Comparison of ENCODE assay signal across 8 cellular contexts in the genomic region with DNA sequence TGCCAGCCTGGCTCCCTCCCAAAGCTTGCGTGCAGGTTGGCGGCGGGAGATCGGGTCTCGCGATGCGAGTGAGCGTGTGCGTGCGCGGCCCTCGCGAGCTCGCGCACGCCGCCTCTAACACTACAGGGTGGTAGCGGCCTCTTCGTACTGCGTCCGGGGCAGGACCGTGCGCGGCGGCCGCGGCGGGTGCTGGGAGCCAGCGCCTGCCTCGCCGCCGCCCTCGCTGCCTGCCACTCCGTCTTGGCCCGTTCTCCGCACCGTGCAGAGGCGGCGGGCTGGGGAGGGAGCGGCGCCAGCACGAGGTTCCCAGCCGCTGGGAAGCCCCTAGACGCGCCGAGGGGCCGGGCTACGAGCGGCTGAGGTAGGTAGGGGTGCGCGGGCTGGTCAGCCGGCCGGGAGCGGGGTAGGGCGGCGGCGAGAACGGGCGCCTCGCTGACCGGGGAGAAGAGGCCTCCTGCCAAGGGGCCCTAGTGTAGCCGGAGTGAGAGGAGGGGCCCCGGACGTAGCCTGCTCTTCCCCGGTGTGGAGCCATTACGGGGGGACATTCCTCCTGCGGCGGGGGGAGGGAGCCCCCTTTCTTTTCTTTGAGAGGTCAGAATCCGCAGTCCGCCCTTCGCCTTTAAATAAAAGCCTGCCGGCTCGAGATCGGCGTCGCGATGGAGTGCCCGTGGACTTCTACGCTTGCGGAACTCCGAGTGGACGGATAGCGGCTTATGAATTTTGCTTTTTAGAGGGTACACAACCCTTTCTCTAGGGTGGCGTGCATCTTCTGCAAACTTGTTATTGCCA. TPM values are rescaled to one million over a fixed set of nuclear protein-coding genes. Genes with fewer than 3 reads are reported as not detected.
DNase-seq lines count a peak whose midpoint lies in the region; TF ChIP-seq lines count a peak whose summit lies in the region.

C5orf24 (plus strand) TSS at position 117 of the 789 bp plus-strand sequence. CDS start 8,933 bp downstream, outside the sequence.

- DNase-seq in GM04504 (ENCODE audit: low read depth) (peak; percentile 91), HEK293T (ENCODE audit: extremely low spot score) (peak; percentile 91), MV-4-11 (lab: John Stamatoyannopoulos, UW) (peak; percentile 93), SK-N-SH (peak; percentile 94), germinal center (ENCODE audit: low spot score) (peak; percentile 93), non-pigmented ciliary epithelial cell (ENCODE audit: low read depth) (peak; percentile 82), substantia nigra (lab: John Stamatoyannopoulos, UW) (peak; percentile 67 to 97 (median 89))
- peak; percentile 93 for DNase-seq in activated naive CD4-positive, alpha-beta T cell treated with anti-CD3 and anti-CD28 coated beads, Interleukin-2, amount 50 U/mL, for 16 hours

- H2AFZ ChIP-seq in SK-N-SH (ENCODE audit: low read depth): peak within 1 kb of the TSS; percentile 54

- H3K4me3 ChIP-seq in SK-N-SH (ENCODE audit: low read depth in 2 of 2, low read length in 1 of 2): peak within 1 kb of the TSS; percentile 65 to 76

- CTCF ChIA-PET in HEK293T (lab: Yijun Ruan, JAX): interaction anchor here (0.7 kb wide), 1 partner anchor 547 kb away, joined by 3 read pairs; no protein-coding TSS in a partner anchor
- CTCF ChIA-PET in SK-N-SH (lab: Yijun Ruan, JAX): interaction anchor here (0.8 to 2.5 kb wide), 5 partner anchors 16 to 345 kb away, joined by 3 to 11 read pairs (median 3); partner anchors contain the start of genes CAMLG and PCBD2

- peaks cover 4 to 32% of the 10 kb centered on the region in 2 experiments for H3K4me1 ChIP-seq in SK-N-SH (ENCODE audit: control insufficient read depth in 1 of 2, insufficient read depth in 2 of 2, low read depth in 1 of 2, low read length in 1 of 2)

- no peaks in the 10 kb centered on the region for H3K9me2 ChIP-seq in SK-N-SH

- TF ChIP-seq CTCF in SK-N-SH (IDR thresholded peaks at IDR 0.05): no peak

- H3F3A ChIP-seq in SK-N-SH (replicated peaks; ENCODE audit: insufficient read depth): peaks cover 50% of the 10 kb centered on the region

- no peak; a peak in 1 of 4 replicates for TF ChIP-seq EP300 in SK-N-SH (IDR thresholded peaks at IDR 0.05; ENCODE audit: borderline replicate concordance in 1 of 2, low read depth in 1 of 2, low read length in 1 of 2)

- H3K27ac ChIP-seq in SK-N-SH (ENCODE audit: low read depth in 2 of 2, low read length in 1 of 2): peak within 1 kb of the TSS; percentile 87 to 88
- peak within 1 kb of the TSS; percentile 93 for H3K27ac ChIP-seq in substantia nigra (ENCODE audit: low read depth, low read length, poor library complexity, severe bottlenecking)

- H4K20me1 ChIP-seq in SK-N-SH (ENCODE audit: insufficient read depth): peaks cover 13% of the 10 kb centered on the region

- no peaks in the 10 kb centered on the region for H3K27me3 ChIP-seq in SK-N-SH (ENCODE audit: insufficient read depth)

- H3K9ac ChIP-seq in SK-N-SH: peak within 1 kb of the TSS; percentile 92

- peak within 1 kb of the TSS; percentile 75 for H3K4me2 ChIP-seq in SK-N-SH

- H3K79me2 ChIP-seq in SK-N-SH (ENCODE audit: insufficient read depth): peaks cover 49% of the 10 kb centered on the region

- no peaks in the 10 kb centered on the region for H3K9me3 ChIP-seq in SK-N-SH

- 0% methylated on average over 18 of the region's 84 CpGs for WGBS in SK-N-SH (ENCODE audit: low lambda C conversion rate)

- H3K36me3 ChIP-seq in SK-N-SH (replicated peaks in 1 of 2; ENCODE audit: control insufficient read depth in 1 of 2, insufficient read depth in 2 of 2, low read length in 1 of 2): peaks cover 0 to 39% of the 10 kb centered on the region in 2 experiments

- no peak for TF ChIP-seq RAD21 in SK-N-SH (IDR thresholded peaks at IDR 0.05; ENCODE audit: low read length)

- POLR2A ChIA-PET in HEK293T (lab: Yijun Ruan, JAX) (interaction anchor here (0.6 to 1.9 kb wide), 23 partner anchors 9 to 418 kb away, joined by 3 to 23 read pairs (median 4); partner anchors contain the start of genes CAMLG, DDX46, PCBD2 and SEC24A), SK-N-SH (lab: Yijun Ruan, JAX) (interaction anchor here (0.6 to 1.3 kb wide), 7 partner anchors 9 to 496 kb away, joined by 3 to 10 read pairs (median 4); partner anchors contain the start of genes PCBD2 and TXNDC15)

TF ChIP-seq in HEK293T, 16 proteins besides CTCF, POLR2A, EP300 and RAD21:
- TF ChIP-seq ARNT (IDR thresholded peaks at IDR 0.05): peak; percentile 83
- no peak for TF ChIP-seq HDGF (IDR thresholded peaks at IDR 0.05; ENCODE audit: borderline replicate concordance)
- peak; percentile 90 for TF ChIP-seq TARDBP (IDR thresholded peaks at IDR 0.05)

TF ChIP-seq in SK-N-SH, 30 proteins besides CTCF, POLR2A, EP300 and RAD21 (continues in another document):
- 0 out of 2 replicates have a peak, but pooled peaks have one; percentile 29 for TF ChIP-seq GATA2 (CRISPR knock-in tag; IDR thresholded peaks at IDR 0.05)
- no peak for TF ChIP-seq FOXJ3 (CRISPR knock-in tag; IDR thresholded peaks at IDR 0.05)
- TF ChIP-seq MXI1 (IDR thresholded peaks at IDR 0.05; ENCODE audit: low read depth, low read length): peak; percentile 53; the same call in 1 of the 2 replicates
- no peak for TF ChIP-seq FOXM1 (IDR thresholded peaks at IDR 0.05; ENCODE audit: low read depth)
- peak; percentile 89 for TF ChIP-seq SIN3A (IDR thresholded peaks at IDR 0.05; ENCODE audit: borderline replicate concordance, low read depth, low read length)
- 0 out of 2 replicates have a peak, but pooled peaks have one; percentile 33 for TF ChIP-seq TEAD4 (IDR thresholded peaks at IDR 0.05; ENCODE audit: borderline replicate concordance, insufficient read depth)
- peak; percentile 94; the same call in 1 of the 2 replicates for TF ChIP-seq POLR2AphosphoS5 (IDR thresholded peaks at IDR 0.05; ENCODE audit: low read depth, low read length)
- TF ChIP-seq, protein P1, sequence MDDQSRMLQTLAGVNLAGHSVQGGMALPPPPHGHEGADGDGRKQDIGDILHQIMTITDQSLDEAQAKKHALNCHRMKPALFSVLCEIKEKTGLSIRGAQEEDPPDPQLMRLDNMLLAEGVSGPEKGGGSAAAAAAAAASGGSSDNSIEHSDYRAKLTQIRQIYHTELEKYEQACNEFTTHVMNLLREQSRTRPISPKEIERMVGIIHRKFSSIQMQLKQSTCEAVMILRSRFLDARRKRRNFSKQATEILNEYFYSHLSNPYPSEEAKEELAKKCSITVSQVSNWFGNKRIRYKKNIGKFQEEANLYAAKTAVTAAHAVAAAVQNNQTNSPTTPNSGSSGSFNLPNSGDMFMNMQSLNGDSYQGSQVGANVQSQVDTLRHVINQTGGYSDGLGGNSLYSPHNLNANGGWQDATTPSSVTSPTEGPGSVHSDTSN (IDR thresholded peaks at IDR 0.05): no peak
- no peak for TF ChIP-seq RXRA (IDR thresholded peaks at IDR 0.05; ENCODE audit: borderline replicate concordance, low read depth)
- peak; percentile 98 for TF ChIP-seq ZBTB33 (IDR thresholded peaks at IDR 0.05; ENCODE audit: borderline replicate concordance, low read depth)
- TF ChIP-seq IRF3 (IDR thresholded peaks at IDR 0.05; ENCODE audit: low read depth, low read length): no peak
- TF ChIP-seq, protein P2, sequence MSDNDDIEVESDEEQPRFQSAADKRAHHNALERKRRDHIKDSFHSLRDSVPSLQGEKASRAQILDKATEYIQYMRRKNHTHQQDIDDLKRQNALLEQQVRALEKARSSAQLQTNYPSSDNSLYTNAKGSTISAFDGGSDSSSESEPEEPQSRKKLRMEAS (IDR thresholded peaks at IDR 0.05; ENCODE audit: low read depth): peak; percentile 78
- peak; percentile 92 for TF ChIP-seq TAF1 (IDR thresholded peaks at IDR 0.05; ENCODE audit: borderline replicate concordance, low read depth, low read length)
- TF ChIP-seq NRF1 (IDR thresholded peaks at IDR 0.05; ENCODE audit: low read depth, low read length): peak; percentile 93
- peak; percentile 100 for TF ChIP-seq CHD2 (IDR thresholded peaks at IDR 0.05; ENCODE audit: low read length, partially characterized antibody)

RNA-seq across cellular contexts. Expression of gene C5orf24, which starts in this region (rescaled TPM):
- 21.8 and 34.3 TPM in 2 replicates for polyA plus RNA-seq in SK-N-SH (2012; rRNA removed)
- polyA plus RNA-seq in SK-N-SH (2012; cell fraction: cytosol; rRNA removed): 33.9 and 36.8 TPM in 2 replicates
- 21.9 and 53.1 TPM in 2 replicates for polyA plus RNA-seq in SK-N-SH (2012; cell fraction: nucleus; rRNA removed)

Comparison
In these comparisons a context has a peak if more than half of its experiments do, and no peak if none do; other contexts are left out.
1. Peak in every context shown above with its lines: DNase-seq, H3K4me3 ChIP-seq and H3K27ac ChIP-seq.